Comparison of ENCODE assay signal across 1 cellular context in the genomic region with DNA sequence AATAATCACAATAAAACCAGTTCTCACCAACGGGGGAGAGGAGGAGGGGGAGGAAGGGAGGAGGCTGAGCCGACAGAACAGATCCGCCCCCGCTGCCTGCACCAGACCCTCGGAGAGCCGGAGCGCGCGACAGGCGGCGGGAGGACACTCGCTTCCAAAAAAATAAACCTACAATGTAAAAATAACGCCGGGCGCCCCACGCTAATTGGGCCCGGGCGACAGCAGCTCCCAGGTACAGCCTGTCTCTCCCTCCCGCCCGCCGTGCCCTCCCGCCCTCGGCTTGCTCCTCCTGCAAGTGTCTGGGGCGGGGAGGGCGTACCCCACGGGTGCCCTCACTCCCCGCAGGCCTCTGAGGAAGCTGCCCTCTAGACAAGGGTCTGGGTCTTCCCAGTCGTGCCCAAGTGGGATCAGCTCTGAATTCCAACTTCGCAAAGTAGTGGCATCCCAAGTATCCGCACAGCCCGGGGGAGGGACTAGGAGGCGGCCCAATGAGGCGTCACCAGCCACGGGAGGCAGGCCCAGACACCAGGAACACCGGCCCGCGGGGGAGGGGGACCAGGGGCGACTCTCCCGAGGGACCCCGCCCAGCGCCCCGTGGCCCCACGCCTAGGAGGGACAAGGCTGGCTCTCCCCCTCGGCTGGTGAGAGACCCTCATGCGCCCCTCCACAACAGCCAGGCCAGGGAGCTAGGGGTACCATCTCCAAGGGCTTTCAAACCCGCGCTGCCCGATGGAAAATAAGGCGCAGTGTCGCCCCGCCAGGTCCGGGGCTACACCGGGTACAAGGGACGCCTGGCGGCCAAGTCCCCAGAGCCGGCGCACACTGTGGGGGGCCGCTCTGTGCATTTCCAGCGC.
A peak's percentile ranks its signal among the peaks of the same experiment; 100 is the strongest.
TF ChIP-seq lines count a peak whose summit lies in the region.

No MANE protein-coding gene starts in this region.

TF ChIP-seq in GM23338, 12 proteins besides CTCF, POLR2A, EP300 and RAD21 (continued from another document):
- TF ChIP-seq, protein P1, sequence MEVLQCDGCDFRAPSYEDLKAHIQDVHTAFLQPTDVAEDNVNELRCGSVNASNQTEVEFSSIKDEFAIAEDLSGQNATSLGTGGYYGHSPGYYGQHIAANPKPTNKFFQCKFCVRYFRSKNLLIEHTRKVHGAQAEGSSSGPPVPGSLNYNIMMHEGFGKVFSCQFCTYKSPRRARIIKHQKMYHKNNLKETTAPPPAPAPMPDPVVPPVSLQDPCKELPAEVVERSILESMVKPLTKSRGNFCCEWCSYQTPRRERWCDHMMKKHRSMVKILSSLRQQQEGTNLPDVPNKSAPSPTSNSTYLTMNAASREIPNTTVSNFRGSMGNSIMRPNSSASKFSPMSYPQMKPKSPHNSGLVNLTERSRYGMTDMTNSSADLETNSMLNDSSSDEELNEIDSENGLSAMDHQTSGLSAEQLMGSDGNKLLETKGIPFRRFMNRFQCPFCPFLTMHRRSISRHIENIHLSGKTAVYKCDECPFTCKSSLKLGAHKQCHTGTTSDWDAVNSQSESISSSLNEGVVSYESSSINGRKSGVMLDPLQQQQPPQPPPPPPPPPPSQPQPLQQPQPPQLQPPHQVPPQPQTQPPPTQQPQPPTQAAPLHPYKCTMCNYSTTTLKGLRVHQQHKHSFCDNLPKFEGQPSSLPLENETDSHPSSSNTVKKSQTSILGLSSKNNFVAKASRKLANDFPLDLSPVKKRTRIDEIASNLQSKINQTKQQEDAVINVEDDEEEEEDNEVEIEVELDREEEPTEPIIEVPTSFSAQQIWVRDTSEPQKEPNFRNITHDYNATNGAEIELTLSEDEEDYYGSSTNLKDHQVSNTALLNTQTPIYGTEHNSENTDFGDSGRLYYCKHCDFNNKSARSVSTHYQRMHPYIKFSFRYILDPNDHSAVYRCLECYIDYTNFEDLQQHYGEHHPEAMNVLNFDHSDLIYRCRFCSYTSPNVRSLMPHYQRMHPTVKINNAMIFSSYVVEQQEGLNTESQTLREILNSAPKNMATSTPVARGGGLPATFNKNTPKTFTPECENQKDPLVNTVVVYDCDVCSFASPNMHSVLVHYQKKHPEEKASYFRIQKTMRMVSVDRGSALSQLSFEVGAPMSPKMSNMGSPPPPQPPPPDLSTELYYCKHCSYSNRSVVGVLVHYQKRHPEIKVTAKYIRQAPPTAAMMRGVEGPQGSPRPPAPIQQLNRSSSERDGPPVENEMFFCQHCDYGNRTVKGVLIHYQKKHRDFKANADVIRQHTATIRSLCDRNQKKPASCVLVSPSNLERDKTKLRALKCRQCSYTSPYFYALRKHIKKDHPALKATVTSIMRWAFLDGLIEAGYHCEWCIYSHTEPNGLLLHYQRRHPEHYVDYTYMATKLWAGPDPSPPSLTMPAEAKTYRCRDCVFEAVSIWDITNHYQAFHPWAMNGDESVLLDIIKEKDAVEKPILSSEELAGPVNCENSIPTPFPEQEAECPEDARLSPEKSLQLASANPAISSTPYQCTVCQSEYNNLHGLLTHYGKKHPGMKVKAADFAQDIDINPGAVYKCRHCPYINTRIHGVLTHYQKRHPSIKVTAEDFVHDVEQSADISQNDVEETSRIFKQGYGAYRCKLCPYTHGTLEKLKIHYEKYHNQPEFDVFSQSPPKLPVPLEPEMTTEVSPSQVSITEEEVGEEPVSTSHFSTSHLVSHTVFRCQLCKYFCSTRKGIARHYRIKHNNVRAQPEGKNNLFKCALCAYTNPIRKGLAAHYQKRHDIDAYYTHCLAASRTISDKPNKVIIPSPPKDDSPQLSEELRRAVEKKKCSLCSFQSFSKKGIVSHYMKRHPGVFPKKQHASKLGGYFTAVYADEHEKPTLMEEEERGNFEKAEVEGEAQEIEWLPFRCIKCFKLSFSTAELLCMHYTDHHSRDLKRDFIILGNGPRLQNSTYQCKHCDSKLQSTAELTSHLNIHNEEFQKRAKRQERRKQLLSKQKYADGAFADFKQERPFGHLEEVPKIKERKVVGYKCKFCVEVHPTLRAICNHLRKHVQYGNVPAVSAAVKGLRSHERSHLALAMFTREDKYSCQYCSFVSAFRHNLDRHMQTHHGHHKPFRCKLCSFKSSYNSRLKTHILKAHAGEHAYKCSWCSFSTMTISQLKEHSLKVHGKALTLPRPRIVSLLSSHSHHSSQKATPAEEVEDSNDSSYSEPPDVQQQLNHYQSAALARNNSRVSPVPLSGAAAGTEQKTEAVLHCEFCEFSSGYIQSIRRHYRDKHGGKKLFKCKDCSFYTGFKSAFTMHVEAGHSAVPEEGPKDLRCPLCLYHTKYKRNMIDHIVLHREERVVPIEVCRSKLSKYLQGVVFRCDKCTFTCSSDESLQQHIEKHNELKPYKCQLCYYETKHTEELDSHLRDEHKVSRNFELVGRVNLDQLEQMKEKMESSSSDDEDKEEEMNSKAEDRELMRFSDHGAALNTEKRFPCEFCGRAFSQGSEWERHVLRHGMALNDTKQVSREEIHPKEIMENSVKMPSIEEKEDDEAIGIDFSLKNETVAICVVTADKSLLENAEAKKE (CRISPR knock-in tag; IDR thresholded peaks at IDR 0.05), result no peak
- TF ChIP-seq, protein P2, sequence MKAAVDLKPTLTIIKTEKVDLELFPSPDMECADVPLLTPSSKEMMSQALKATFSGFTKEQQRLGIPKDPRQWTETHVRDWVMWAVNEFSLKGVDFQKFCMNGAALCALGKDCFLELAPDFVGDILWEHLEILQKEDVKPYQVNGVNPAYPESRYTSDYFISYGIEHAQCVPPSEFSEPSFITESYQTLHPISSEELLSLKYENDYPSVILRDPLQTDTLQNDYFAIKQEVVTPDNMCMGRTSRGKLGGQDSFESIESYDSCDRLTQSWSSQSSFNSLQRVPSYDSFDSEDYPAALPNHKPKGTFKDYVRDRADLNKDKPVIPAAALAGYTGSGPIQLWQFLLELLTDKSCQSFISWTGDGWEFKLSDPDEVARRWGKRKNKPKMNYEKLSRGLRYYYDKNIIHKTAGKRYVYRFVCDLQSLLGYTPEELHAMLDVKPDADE (IDR thresholded peaks at IDR 0.05), result no peak
- TF ChIP-seq POLR2AphosphoS5 (IDR thresholded peaks at IDR 0.05; ENCODE audit: low read depth), result peak; percentile 80
- TF ChIP-seq, protein P3, sequence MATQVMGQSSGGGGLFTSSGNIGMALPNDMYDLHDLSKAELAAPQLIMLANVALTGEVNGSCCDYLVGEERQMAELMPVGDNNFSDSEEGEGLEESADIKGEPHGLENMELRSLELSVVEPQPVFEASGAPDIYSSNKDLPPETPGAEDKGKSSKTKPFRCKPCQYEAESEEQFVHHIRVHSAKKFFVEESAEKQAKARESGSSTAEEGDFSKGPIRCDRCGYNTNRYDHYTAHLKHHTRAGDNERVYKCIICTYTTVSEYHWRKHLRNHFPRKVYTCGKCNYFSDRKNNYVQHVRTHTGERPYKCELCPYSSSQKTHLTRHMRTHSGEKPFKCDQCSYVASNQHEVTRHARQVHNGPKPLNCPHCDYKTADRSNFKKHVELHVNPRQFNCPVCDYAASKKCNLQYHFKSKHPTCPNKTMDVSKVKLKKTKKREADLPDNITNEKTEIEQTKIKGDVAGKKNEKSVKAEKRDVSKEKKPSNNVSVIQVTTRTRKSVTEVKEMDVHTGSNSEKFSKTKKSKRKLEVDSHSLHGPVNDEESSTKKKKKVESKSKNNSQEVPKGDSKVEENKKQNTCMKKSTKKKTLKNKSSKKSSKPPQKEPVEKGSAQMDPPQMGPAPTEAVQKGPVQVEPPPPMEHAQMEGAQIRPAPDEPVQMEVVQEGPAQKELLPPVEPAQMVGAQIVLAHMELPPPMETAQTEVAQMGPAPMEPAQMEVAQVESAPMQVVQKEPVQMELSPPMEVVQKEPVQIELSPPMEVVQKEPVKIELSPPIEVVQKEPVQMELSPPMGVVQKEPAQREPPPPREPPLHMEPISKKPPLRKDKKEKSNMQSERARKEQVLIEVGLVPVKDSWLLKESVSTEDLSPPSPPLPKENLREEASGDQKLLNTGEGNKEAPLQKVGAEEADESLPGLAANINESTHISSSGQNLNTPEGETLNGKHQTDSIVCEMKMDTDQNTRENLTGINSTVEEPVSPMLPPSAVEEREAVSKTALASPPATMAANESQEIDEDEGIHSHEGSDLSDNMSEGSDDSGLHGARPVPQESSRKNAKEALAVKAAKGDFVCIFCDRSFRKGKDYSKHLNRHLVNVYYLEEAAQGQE (IDR thresholded peaks at IDR 0.05; ENCODE audit: unreplicated experiment), result no peak
